1 cellular context compared by ENCODE assay signal in genomic region chr22:49587987-49588386, GRCh38.
TF ChIP-seq lines count a peak whose summit lies in the region.

No MANE protein-coding gene starts in this region.

TF ChIP-seq in HepG2, 621 proteins besides CTCF, POLR2A, EP300 and RAD21 (continued from another document):
- TF ChIP-seq ZNF646 (CRISPR knock-in tag; IDR thresholded peaks at IDR 0.05) (no peak), MAF1 (CRISPR knock-in tag; IDR thresholded peaks at IDR 0.05; ENCODE audit: borderline replicate concordance) (no peak), ZC3H4 (CRISPR knock-in tag; IDR thresholded peaks at IDR 0.05; ENCODE audit: borderline replicate concordance) (no peak), ARID4A (CRISPR knock-in tag; IDR thresholded peaks at IDR 0.05; ENCODE audit: borderline replicate concordance) (no peak), TGIF2 (CRISPR knock-in tag; IDR thresholded peaks at IDR 0.05) (no peak), MNT (IDR thresholded peaks at IDR 0.05) (no peak), GTF3A (CRISPR knock-in tag; conservative IDR thresholded peaks at IDR 0.05) (no peak), SP4 (CRISPR knock-in tag; IDR thresholded peaks at IDR 0.05) (no peak), ATF1 (CRISPR knock-in tag; IDR thresholded peaks at IDR 0.05) (no peak), SPEN (CRISPR knock-in tag; IDR thresholded peaks at IDR 0.05; ENCODE audit: low read depth) (no peak), ZNF335 (CRISPR knock-in tag; IDR thresholded peaks at IDR 0.05) (no peak), ZNF44 (CRISPR knock-in tag; IDR thresholded peaks at IDR 0.05) (no peak), AHDC1 (CRISPR knock-in tag; IDR thresholded peaks at IDR 0.05; ENCODE audit: borderline replicate concordance) (no peak), PPARG (CRISPR knock-in tag; conservative IDR thresholded peaks at IDR 0.05) (no peak), ZFYVE20 (CRISPR knock-in tag; IDR thresholded peaks at IDR 0.05; ENCODE audit: borderline replicate concordance, low read depth) (no peak)
